ENCODE assay signal across 8 cellular contexts in the genomic region with DNA sequence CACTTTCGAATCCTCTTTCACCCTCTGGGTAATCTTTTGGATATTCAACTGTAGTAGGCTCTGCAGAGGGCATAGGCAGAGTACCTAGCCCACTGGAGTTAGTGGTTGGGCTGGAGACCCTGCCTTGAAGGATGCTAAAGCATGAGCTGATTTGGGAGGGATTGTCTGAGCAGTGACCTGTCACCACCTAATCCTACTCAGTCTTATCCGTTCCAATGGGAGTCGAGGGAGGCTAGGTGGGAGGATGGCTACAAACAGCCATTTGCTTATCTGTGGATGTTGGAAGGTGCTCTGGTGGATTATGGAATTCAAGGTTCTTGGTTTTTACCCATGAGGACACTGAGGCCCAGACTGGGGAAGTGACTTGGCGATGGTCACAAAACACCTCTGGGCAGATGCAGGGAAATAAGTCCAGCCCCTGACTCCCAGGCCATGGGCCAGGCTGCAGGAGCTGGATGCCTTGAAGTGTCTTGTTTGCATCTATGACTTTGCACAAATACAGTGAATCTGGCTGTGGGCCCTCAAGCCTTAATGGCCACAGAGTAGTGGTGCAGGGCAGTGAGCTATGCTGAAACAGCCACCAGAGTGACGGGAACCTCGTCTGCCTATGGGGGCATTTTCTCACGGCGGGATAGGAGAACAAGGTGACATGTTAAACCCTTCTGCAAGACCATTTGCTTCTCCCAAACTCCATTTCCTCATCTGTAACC.
DNase-seq lines count a peak whose midpoint lies in the region; TF ChIP-seq lines count a peak whose summit lies in the region.

No MANE protein-coding gene starts in this region.

- peaks cover 25% of the 10 kb centered on the region for H3K36me3 ChIP-seq in WERI-Rb-1

- H3K4me3 ChIP-seq in HFF-Myc (replicated peaks; ENCODE audit: low read depth, low read length) (peak overlapping the region; percentile 51), WERI-Rb-1 (ENCODE audit: low read depth, low read length) (peak overlapping the region; percentile 57)

- DNase-seq in HFF-Myc (ENCODE audit: extremely low read depth, low read depth): no peak
- peak; percentile 34 for DNase-seq in WERI-Rb-1
- peak; percentile 30 for DNase-seq in germinal center (ENCODE audit: low spot score)
- peak; percentile 30 for DNase-seq in stimulated activated CD8-positive, alpha-beta memory T cell treated with anti-CD3 and anti-CD28 coated beads, Interleukin-4, amount 100 ng/mL, for 48 hours
- DNase-seq in COLO829 (ENCODE audit: low spot score): no peak
- no peak for DNase-seq in ACHN
- DNase-seq in activated CD4-positive, alpha-beta T cell treated with anti-CD3 and anti-CD28 coated beads, Interleukin-2, amount 50 U/mL, for 1 hour: no peak
- no peak for DNase-seq in NCI-H2029 treated with DMSO at 0.1 percent for 48 hours (lab: John Stamatoyannopoulos, UW)

- no peak overlapping the region for H3K27ac ChIP-seq in WERI-Rb-1

- no peak for TF ChIP-seq CTCF in HFF-Myc (IDR thresholded peaks at IDR 0.05; ENCODE audit: low read depth, low read length, missing control alignments)
- no peak for TF ChIP-seq CTCF in WERI-Rb-1 (IDR thresholded peaks at IDR 0.05; ENCODE audit: low read depth, low read length)

- in situ Hi-C loops in ACHN (cut with HindIII; ENCODE audit: low pct_ligation_motif_present, low pct_unique_long_range_greater_than_20kb, low sequenced_read_pairs): no loop called here

- H3K9me3 ChIP-seq in WERI-Rb-1 (ENCODE audit: severe bottlenecking): no peaks in the 10 kb centered on the region

- H3K27me3 ChIP-seq in WERI-Rb-1 (ENCODE audit: insufficient read depth, low read depth, severe bottlenecking): no peaks in the 10 kb centered on the region

Comparison
In these comparisons a context has a peak if more than half of its experiments do, and no peak if none do; other contexts are left out.
1. DNase-seq: peak in WERI-Rb-1 (single experiment), germinal center (single experiment) and stimulated activated CD8-positive, alpha-beta memory T cell treated with anti-CD3 and anti-CD28 coated beads, Interleukin-4, amount 100 ng/mL, for 48 hours (single experiment); none in HFF-Myc (single experiment), COLO829 (single experiment), ACHN (single experiment), activated CD4-positive, alpha-beta T cell treated with anti-CD3 and anti-CD28 coated beads, Interleukin-2, amount 50 U/mL, for 1 hour (single experiment) and NCI-H2029 treated with DMSO at 0.1 percent for 48 hours (single experiment).